Comparison of ENCODE assay signal across 30 cellular contexts in genomic region chr10:11506247-11506789, GRCh38.
"Had no signal": no experiment of that assay in that cellular context is flagged by ENCODE, and none has a peak within 500 bp of the region (broad histone marks: within the 10 kb centered on the region; RNA-seq: fewer than 3 reads in every experiment).

No MANE protein-coding gene starts in this region.

- H3K4me3 ChIP-seq: heart left ventricle, pancreas, prostate gland, skin epidermis, testis, uterus had no signal

- H3K27ac ChIP-seq: foreskin keratinocyte, heart left ventricle, pancreas, prostate gland, skin epidermis, testis, uterus, WERI-Rb-1 had no signal

- H3K4me1 Mint-ChIP-seq: activated CD4-positive, alpha-beta T cell treated with anti-CD3 and anti-CD28 coated beads, Interleukin-2, amount 10 ng/mL, durations not matched to agents 7 days and 5 days; activated naive CD4-positive, alpha-beta T cell treated with anti-CD3 and anti-CD28 coated beads, Interleukin-2, amount 10 ng/mL, durations not matched to agents 7 days and 5 days; activated naive CD8-positive, alpha-beta T cell treated with anti-CD3 and anti-CD28 coated beads, Interleukin-2, amount 10 ng/mL, durations not matched to agents 7 days and 5 days; immature natural killer cell had no signal

- H3K4me3 Mint-ChIP-seq: activated CD4-positive, alpha-beta memory T cell treated with anti-CD3 and anti-CD28 coated beads, Interleukin-2, amount 10 ng/mL, durations not matched to agents 7 days and 5 days; activated CD4-positive, alpha-beta T cell treated with anti-CD3 and anti-CD28 coated beads, Interleukin-2, amount 10 ng/mL, durations not matched to agents 7 days and 5 days; activated naive CD4-positive, alpha-beta T cell treated with anti-CD3 and anti-CD28 coated beads, Interleukin-2, amount 10 ng/mL, durations not matched to agents 7 days and 5 days; activated naive CD8-positive, alpha-beta T cell treated with anti-CD3 and anti-CD28 coated beads, Interleukin-2, amount 10 ng/mL, durations not matched to agents 7 days and 5 days; activated T-cell treated with anti-CD3 and anti-CD28 coated beads, Interleukin-2, amount 50 U/mL, for 24 hours; endodermal cell; immature natural killer cell; mesothelial cell of epicardium; naive B cell; nephron progenitor cell; type B pancreatic cell had no signal

- H3K9me3 ChIP-seq: heart left ventricle, pancreas, prostate gland, testis, uterus had no signal

- H3K36me3 Mint-ChIP-seq: activated naive CD4-positive, alpha-beta T cell treated with anti-CD3 and anti-CD28 coated beads, Interleukin-2, amount 10 ng/mL, durations not matched to agents 7 days and 5 days; activated naive CD8-positive, alpha-beta T cell treated with anti-CD3 and anti-CD28 coated beads, Interleukin-2, amount 10 ng/mL, durations not matched to agents 7 days and 5 days; immature natural killer cell had no signal

- H3K27me3 Mint-ChIP-seq: activated CD4-positive, alpha-beta T cell treated with anti-CD3 and anti-CD28 coated beads, Interleukin-2, amount 10 ng/mL, durations not matched to agents 7 days and 5 days; activated naive CD8-positive, alpha-beta T cell treated with anti-CD3 and anti-CD28 coated beads, Interleukin-2, amount 10 ng/mL, durations not matched to agents 7 days and 5 days; activated T-cell treated with anti-CD3 and anti-CD28 coated beads, Interleukin-2, amount 50 U/mL, for 24 hours; naive B cell; type B pancreatic cell had no signal

- ATAC-seq: esophagus mucosa, foreskin keratinocyte, heart left ventricle, left colon, pancreas, sciatic nerve had no signal

- H3K27ac Mint-ChIP-seq: activated CD4-positive, alpha-beta memory T cell treated with anti-CD3 and anti-CD28 coated beads, Interleukin-2, amount 10 ng/mL, durations not matched to agents 7 days and 5 days; activated CD4-positive, alpha-beta T cell treated with anti-CD3 and anti-CD28 coated beads, Interleukin-2, amount 10 ng/mL, durations not matched to agents 7 days and 5 days; activated naive CD4-positive, alpha-beta T cell treated with anti-CD3 and anti-CD28 coated beads, Interleukin-2, amount 10 ng/mL, durations not matched to agents 7 days and 5 days; activated naive CD8-positive, alpha-beta T cell treated with anti-CD3 and anti-CD28 coated beads, Interleukin-2, amount 10 ng/mL, durations not matched to agents 7 days and 5 days; mesothelial cell of epicardium; nephron progenitor cell; type B pancreatic cell had no signal

- FAIRE-seq: astrocyte, kidney had no signal

- H3K9me3 Mint-ChIP-seq: activated CD4-positive, alpha-beta memory T cell treated with anti-CD3 and anti-CD28 coated beads, Interleukin-2, amount 10 ng/mL, durations not matched to agents 7 days and 5 days; activated CD4-positive, alpha-beta T cell treated with anti-CD3 and anti-CD28 coated beads, Interleukin-2, amount 10 ng/mL, durations not matched to agents 7 days and 5 days; activated naive CD4-positive, alpha-beta T cell treated with anti-CD3 and anti-CD28 coated beads, Interleukin-2, amount 10 ng/mL, durations not matched to agents 7 days and 5 days; activated naive CD8-positive, alpha-beta T cell treated with anti-CD3 and anti-CD28 coated beads, Interleukin-2, amount 10 ng/mL, durations not matched to agents 7 days and 5 days; activated T-cell treated with anti-CD3 and anti-CD28 coated beads, Interleukin-2, amount 50 U/mL, for 24 hours; endodermal cell; immature natural killer cell; mesothelial cell of epicardium; naive B cell; nephron progenitor cell; type B pancreatic cell had no signal

- H3K36me3 ChIP-seq: pancreas, prostate gland, uterus, WERI-Rb-1 had no signal

- DNase-seq: activated CD4-positive, alpha-beta memory T cell treated with anti-CD3 and anti-CD28 coated beads, Interleukin-2, amount 10 ng/mL, durations not matched to agents 7 days and 5 days; activated CD4-positive, alpha-beta T cell treated with anti-CD3 and anti-CD28 coated beads for 1 hour; activated CD4-positive, alpha-beta T cell treated with anti-CD3 and anti-CD28 coated beads, Interleukin-2, amount 10 ng/mL, durations not matched to agents 7 days and 5 days; activated CD8-positive, alpha-beta memory T cell treated with anti-CD3 and anti-CD28 coated beads, Interleukin-2, amount 50 U/mL, for 48 hours; activated gamma-delta T cell; activated naive CD4-positive, alpha-beta T cell treated with anti-CD3 and anti-CD28 coated beads, Interleukin-2, amount 10 ng/mL, durations not matched to agents 7 days and 5 days; activated naive CD8-positive, alpha-beta T cell treated with anti-CD3 and anti-CD28 coated beads, Interleukin-2, amount 10 ng/mL, durations not matched to agents 7 days and 5 days; central memory CD4-positive, alpha-beta T cell; endodermal cell; foreskin keratinocyte; heart left ventricle; immature natural killer cell; kidney; left colon; mammary epithelial cell; naive B cell; nephron progenitor cell; pancreas; stimulated activated naive CD4-positive, alpha-beta T cell; testis; uterus; WERI-Rb-1 had no signal

- H3K27me3 ChIP-seq: foreskin keratinocyte, heart left ventricle, pancreas, testis, uterus had no signal

- H3K4me1 ChIP-seq: foreskin keratinocyte, pancreas, prostate gland, testis, uterus had no signal
